ENCODE assay signal across 1 cellular context in the genomic region with DNA sequence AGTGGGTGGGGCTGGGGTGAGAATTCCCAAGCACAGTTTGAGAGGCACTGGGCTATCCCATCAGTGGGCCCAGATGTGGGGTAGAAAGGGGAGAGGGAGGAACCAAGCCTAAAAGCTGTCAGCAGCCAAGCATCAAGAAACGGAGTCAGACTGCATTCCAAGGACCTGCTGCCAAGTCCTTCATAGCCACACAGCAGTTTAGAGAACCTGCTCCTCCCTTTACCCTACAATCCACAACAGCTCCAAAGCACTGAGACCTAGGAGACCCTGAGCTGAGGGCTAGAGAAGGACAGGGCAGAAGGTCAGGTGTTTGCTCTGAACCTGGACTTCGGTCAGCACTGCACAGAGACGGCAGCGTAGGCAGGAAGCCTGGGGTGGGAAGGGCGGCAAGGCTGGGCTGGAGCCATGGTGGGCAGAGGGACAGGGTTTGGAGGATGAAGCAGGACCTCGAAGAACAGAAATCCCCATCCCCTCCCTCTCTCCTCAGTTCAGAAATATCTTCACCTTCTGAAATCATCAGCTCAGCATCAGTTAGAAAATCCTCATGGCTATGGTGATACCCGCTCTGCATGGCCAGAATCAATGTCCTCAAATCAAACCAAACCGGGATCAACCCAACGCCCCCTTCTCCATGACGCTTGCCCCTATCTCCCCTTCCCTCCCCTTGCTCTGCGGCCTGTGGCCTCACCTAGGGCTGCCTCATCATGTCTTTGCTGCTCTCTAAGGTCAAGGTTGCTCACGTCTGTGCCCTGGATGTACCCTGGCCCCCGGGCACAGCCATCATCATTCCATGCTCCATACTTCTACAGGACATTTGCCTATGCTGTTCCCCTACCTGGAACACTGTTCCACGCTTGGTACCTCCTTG.
A peak's percentile ranks its signal among the peaks of the same experiment; 100 is the strongest.
TF ChIP-seq lines count a peak whose summit lies in the region.

No MANE protein-coding gene starts in this region.

TF ChIP-seq in HepG2, 621 proteins besides CTCF, POLR2A, EP300 and RAD21 (continued from another document and continues in another):
- TF ChIP-seq, protein P1, sequence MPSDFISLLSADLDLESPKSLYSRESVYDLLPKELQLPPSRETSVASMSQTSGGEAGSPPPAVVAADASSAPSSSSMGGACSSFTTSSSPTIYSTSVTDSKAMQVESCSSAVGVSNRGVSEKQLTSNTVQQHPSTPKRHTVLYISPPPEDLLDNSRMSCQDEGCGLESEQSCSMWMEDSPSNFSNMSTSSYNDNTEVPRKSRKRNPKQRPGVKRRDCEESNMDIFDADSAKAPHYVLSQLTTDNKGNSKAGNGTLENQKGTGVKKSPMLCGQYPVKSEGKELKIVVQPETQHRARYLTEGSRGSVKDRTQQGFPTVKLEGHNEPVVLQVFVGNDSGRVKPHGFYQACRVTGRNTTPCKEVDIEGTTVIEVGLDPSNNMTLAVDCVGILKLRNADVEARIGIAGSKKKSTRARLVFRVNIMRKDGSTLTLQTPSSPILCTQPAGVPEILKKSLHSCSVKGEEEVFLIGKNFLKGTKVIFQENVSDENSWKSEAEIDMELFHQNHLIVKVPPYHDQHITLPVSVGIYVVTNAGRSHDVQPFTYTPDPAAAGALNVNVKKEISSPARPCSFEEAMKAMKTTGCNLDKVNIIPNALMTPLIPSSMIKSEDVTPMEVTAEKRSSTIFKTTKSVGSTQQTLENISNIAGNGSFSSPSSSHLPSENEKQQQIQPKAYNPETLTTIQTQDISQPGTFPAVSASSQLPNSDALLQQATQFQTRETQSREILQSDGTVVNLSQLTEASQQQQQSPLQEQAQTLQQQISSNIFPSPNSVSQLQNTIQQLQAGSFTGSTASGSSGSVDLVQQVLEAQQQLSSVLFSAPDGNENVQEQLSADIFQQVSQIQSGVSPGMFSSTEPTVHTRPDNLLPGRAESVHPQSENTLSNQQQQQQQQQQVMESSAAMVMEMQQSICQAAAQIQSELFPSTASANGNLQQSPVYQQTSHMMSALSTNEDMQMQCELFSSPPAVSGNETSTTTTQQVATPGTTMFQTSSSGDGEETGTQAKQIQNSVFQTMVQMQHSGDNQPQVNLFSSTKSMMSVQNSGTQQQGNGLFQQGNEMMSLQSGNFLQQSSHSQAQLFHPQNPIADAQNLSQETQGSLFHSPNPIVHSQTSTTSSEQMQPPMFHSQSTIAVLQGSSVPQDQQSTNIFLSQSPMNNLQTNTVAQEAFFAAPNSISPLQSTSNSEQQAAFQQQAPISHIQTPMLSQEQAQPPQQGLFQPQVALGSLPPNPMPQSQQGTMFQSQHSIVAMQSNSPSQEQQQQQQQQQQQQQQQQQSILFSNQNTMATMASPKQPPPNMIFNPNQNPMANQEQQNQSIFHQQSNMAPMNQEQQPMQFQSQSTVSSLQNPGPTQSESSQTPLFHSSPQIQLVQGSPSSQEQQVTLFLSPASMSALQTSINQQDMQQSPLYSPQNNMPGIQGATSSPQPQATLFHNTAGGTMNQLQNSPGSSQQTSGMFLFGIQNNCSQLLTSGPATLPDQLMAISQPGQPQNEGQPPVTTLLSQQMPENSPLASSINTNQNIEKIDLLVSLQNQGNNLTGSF (CRISPR knock-in tag; IDR thresholded peaks at IDR 0.05): no peak
- peak; percentile 44; the same call in 1 of the 2 replicates for TF ChIP-seq MEF2D (CRISPR knock-in tag; IDR thresholded peaks at IDR 0.05)
- TF ChIP-seq MED1 (CRISPR knock-in tag; IDR thresholded peaks at IDR 0.05): peak; percentile 82
- no peak for TF ChIP-seq NCOA5 (CRISPR knock-in tag; IDR thresholded peaks at IDR 0.05)
- TF ChIP-seq TBL1XR1 (IDR thresholded peaks at IDR 0.05; ENCODE audit: borderline replicate concordance, low read length, partially characterized antibody): no peak
- TF ChIP-seq RBM39 (IDR thresholded peaks at IDR 0.05; ENCODE audit: low read depth, low read length, poor library complexity, severe bottlenecking): no peak
- TF ChIP-seq ASH2L (IDR thresholded peaks at IDR 0.05; ENCODE audit: insufficient read length, low read depth, low read length): peak; percentile 20
- TF ChIP-seq, protein P2, sequence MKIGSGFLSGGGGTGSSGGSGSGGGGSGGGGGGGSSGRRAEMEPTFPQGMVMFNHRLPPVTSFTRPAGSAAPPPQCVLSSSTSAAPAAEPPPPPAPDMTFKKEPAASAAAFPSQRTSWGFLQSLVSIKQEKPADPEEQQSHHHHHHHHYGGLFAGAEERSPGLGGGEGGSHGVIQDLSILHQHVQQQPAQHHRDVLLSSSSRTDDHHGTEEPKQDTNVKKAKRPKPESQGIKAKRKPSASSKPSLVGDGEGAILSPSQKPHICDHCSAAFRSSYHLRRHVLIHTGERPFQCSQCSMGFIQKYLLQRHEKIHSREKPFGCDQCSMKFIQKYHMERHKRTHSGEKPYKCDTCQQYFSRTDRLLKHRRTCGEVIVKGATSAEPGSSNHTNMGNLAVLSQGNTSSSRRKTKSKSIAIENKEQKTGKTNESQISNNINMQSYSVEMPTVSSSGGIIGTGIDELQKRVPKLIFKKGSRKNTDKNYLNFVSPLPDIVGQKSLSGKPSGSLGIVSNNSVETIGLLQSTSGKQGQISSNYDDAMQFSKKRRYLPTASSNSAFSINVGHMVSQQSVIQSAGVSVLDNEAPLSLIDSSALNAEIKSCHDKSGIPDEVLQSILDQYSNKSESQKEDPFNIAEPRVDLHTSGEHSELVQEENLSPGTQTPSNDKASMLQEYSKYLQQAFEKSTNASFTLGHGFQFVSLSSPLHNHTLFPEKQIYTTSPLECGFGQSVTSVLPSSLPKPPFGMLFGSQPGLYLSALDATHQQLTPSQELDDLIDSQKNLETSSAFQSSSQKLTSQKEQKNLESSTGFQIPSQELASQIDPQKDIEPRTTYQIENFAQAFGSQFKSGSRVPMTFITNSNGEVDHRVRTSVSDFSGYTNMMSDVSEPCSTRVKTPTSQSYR (CRISPR knock-in tag; IDR thresholded peaks at IDR 0.05; ENCODE audit: borderline replicate concordance): peak; percentile 30; the same call in 1 of the 2 replicates
- no peak for TF ChIP-seq HOXA7 (CRISPR knock-in tag; IDR thresholded peaks at IDR 0.05)
- no peak for TF ChIP-seq POLR2AphosphoS2 (IDR thresholded peaks at IDR 0.05; ENCODE audit: low read depth, low read length)
- 0 out of 2 replicates have a peak, but pooled peaks have one; percentile 33 for TF ChIP-seq THAP11 (CRISPR knock-in tag; IDR thresholded peaks at IDR 0.05)
- no peak for TF ChIP-seq GATAD1 (CRISPR knock-in tag; IDR thresholded peaks at IDR 0.05)
- TF ChIP-seq ZMYM2 (CRISPR knock-in tag; IDR thresholded peaks at IDR 0.05): 0 out of 2 replicates have a peak, but pooled peaks have one; percentile 47
- TF ChIP-seq IRX3 (CRISPR knock-in tag; IDR thresholded peaks at IDR 0.05; ENCODE audit: borderline replicate concordance, low read depth): no peak
- peak; percentile 57; the same call in 1 of the 2 replicates for TF ChIP-seq SOX5 (CRISPR knock-in tag; IDR thresholded peaks at IDR 0.05; ENCODE audit: borderline replicate concordance)
- no peak for TF ChIP-seq FOXP1 (IDR thresholded peaks at IDR 0.05)
- no peak for TF ChIP-seq FOXP1 (CRISPR knock-in tag; IDR thresholded peaks at IDR 0.05)
- TF ChIP-seq SAFB2 (CRISPR knock-in tag; IDR thresholded peaks at IDR 0.05; ENCODE audit: borderline replicate concordance, low read depth): peak; percentile 42; the same call in 1 of the 2 replicates
- TF ChIP-seq ZNF251 (CRISPR knock-in tag; IDR thresholded peaks at IDR 0.05): no peak
- TF ChIP-seq, protein P3, sequence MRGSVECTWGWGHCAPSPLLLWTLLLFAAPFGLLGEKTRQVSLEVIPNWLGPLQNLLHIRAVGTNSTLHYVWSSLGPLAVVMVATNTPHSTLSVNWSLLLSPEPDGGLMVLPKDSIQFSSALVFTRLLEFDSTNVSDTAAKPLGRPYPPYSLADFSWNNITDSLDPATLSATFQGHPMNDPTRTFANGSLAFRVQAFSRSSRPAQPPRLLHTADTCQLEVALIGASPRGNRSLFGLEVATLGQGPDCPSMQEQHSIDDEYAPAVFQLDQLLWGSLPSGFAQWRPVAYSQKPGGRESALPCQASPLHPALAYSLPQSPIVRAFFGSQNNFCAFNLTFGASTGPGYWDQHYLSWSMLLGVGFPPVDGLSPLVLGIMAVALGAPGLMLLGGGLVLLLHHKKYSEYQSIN (CRISPR knock-in tag; IDR thresholded peaks at IDR 0.05; ENCODE audit: borderline replicate concordance): no peak
- TF ChIP-seq, protein P4, sequence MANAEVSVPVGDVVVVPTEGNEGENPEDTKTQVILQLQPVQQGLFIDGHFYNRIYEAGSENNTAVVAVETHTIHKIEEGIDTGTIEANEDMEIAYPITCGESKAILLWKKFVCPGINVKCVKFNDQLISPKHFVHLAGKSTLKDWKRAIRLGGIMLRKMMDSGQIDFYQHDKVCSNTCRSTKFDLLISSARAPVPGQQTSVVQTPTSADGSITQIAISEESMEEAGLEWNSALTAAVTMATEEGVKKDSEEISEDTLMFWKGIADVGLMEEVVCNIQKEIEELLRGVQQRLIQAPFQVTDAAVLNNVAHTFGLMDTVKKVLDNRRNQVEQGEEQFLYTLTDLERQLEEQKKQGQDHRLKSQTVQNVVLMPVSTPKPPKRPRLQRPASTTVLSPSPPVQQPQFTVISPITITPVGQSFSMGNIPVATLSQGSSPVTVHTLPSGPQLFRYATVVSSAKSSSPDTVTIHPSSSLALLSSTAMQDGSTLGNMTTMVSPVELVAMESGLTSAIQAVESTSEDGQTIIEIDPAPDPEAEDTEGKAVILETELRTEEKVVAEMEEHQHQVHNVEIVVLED (CRISPR knock-in tag; IDR thresholded peaks at IDR 0.05; ENCODE audit: borderline replicate concordance): peak; percentile 47; the same call in 1 of the 2 replicates
- peak; percentile 91 for TF ChIP-seq ZNF292 (CRISPR knock-in tag; IDR thresholded peaks at IDR 0.05; ENCODE audit: borderline replicate concordance, low read depth)
- peak; percentile 71; the same call in 1 of the 2 replicates for TF ChIP-seq ZNF709 (CRISPR knock-in tag; IDR thresholded peaks at IDR 0.05)
- no peak for TF ChIP-seq ZNF670 (CRISPR knock-in tag; IDR thresholded peaks at IDR 0.05; ENCODE audit: borderline replicate concordance)
- TF ChIP-seq RARA (CRISPR knock-in tag; IDR thresholded peaks at IDR 0.05): peak; percentile 92
- TF ChIP-seq, protein P5, sequence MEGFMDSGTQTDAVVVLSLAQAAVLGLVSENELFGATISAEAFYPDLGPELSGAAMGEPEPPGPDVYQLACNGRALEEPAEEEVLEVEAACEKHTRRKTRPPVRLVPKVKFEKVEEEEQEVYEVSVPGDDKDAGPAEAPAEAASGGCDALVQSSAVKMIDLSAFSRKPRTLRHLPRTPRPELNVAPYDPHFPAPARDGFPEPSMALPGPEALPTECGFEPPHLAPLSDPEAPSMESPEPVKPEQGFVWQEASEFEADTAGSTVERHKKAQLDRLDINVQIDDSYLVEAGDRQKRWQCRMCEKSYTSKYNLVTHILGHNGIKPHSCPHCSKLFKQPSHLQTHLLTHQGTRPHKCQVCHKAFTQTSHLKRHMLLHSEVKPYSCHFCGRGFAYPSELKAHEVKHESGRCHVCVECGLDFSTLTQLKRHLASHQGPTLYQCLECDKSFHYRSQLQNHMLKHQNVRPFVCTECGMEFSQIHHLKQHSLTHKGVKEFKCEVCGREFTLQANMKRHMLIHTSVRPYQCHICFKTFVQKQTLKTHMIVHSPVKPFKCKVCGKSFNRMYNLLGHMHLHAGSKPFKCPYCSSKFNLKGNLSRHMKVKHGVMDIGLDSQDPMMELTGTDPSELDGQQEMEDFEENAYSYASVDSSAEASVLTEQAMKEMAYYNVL (CRISPR knock-in tag; IDR thresholded peaks at IDR 0.05; ENCODE audit: borderline replicate concordance): peak; percentile 36; the same call in 1 of the 2 replicates
- TF ChIP-seq ESRRA (CRISPR knock-in tag; IDR thresholded peaks at IDR 0.05; ENCODE audit: low read depth): peak; percentile 95
- TF ChIP-seq, protein P6, sequence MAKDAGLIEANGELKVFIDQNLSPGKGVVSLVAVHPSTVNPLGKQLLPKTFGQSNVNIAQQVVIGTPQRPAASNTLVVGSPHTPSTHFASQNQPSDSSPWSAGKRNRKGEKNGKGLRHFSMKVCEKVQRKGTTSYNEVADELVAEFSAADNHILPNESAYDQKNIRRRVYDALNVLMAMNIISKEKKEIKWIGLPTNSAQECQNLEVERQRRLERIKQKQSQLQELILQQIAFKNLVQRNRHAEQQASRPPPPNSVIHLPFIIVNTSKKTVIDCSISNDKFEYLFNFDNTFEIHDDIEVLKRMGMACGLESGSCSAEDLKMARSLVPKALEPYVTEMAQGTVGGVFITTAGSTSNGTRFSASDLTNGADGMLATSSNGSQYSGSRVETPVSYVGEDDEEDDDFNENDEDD (CRISPR knock-in tag; IDR thresholded peaks at IDR 0.05; ENCODE audit: borderline replicate concordance): peak; percentile 87
- no peak for TF ChIP-seq MLLT10 (CRISPR knock-in tag; IDR thresholded peaks at IDR 0.05)
- peak; percentile 94 for TF ChIP-seq ZNF768 (CRISPR knock-in tag; IDR thresholded peaks at IDR 0.05)
- TF ChIP-seq, protein P7, sequence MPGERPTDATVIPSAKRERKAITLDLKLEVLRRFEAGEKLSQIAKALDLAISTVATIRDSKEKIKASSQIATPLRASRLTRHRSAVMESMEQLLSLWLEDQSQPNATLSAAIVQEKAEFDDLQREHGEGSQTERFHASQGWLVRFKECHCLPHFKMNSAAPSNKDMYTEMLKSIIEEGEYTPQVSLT (CRISPR knock-in tag; IDR thresholded peaks at IDR 0.05; ENCODE audit: borderline replicate concordance, low read depth): no peak
- peak; percentile 76; the same call in 1 of the 2 replicates for TF ChIP-seq RXRA (CRISPR knock-in tag; IDR thresholded peaks at IDR 0.05)
- TF ChIP-seq ZNF878 (CRISPR knock-in tag; IDR thresholded peaks at IDR 0.05): peak; percentile 56; the same call in 1 of the 2 replicates
- TF ChIP-seq ZNF644 (CRISPR knock-in tag; IDR thresholded peaks at IDR 0.05; ENCODE audit: low read depth): peak; percentile 76; the same call in 1 of the 2 replicates
- TF ChIP-seq, protein P8, sequence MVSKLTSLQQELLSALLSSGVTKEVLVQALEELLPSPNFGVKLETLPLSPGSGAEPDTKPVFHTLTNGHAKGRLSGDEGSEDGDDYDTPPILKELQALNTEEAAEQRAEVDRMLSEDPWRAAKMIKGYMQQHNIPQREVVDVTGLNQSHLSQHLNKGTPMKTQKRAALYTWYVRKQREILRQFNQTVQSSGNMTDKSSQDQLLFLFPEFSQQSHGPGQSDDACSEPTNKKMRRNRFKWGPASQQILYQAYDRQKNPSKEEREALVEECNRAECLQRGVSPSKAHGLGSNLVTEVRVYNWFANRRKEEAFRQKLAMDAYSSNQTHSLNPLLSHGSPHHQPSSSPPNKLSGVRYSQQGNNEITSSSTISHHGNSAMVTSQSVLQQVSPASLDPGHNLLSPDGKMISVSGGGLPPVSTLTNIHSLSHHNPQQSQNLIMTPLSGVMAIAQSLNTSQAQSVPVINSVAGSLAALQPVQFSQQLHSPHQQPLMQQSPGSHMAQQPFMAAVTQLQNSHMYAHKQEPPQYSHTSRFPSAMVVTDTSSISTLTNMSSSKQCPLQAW (CRISPR knock-in tag; IDR thresholded peaks at IDR 0.05): peak; percentile 86
- TF ChIP-seq ZNF205 (CRISPR knock-in tag; IDR thresholded peaks at IDR 0.05): no peak
- TF ChIP-seq, protein P9, sequence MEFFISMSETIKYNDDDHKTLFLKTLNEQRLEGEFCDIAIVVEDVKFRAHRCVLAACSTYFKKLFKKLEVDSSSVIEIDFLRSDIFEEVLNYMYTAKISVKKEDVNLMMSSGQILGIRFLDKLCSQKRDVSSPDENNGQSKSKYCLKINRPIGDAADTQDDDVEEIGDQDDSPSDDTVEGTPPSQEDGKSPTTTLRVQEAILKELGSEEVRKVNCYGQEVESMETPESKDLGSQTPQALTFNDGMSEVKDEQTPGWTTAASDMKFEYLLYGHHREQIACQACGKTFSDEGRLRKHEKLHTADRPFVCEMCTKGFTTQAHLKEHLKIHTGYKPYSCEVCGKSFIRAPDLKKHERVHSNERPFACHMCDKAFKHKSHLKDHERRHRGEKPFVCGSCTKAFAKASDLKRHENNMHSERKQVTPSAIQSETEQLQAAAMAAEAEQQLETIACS (CRISPR knock-in tag; IDR thresholded peaks at IDR 0.05): no peak
